ENCODE assay signal across 11 cellular contexts in the genomic region with DNA sequence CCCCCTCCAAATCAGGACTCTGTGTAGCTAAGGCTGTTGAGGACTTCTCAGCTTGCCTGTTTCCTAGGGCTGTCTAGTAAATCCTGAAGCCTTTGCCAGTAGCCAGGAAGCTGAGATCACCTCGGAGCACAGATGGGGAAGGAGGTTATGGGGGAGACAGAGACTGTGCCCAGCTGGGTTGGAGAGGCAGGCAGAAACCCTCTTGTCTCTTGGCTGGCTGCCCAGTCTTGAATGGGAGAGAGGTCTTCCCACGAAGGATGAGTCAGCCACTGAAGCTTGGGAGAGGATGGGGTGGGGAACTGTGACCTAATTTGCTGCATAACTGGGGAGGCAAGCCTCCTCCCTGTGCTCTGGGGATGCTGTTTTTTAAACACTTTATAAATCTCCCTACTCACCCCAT.
A peak's percentile ranks its signal among the peaks of the same experiment; 100 is the strongest.
DNase-seq lines count a peak whose midpoint lies in the region; ATAC-seq, FAIRE-seq and TF ChIP-seq lines count a peak whose summit lies in the region.
"Had no signal": no experiment of that assay in that cellular context is flagged by ENCODE, and none has a peak within 500 bp of the region (broad histone marks: within the 10 kb centered on the region; RNA-seq: fewer than 3 reads in every experiment).

No MANE protein-coding gene starts in this region.

- TF ChIP-seq POLR2A in Peyer's patch (IDR thresholded peaks at IDR 0.05) = no peak

- H3K27ac Mint-ChIP-seq in astrocyte (ENCODE audit: unreplicated experiment) = peak overlapping the region; percentile 82
- H3K27ac Mint-ChIP-seq in effector memory CD8-positive, alpha-beta T cell = no peak overlapping the region

- no peak overlapping the region for H3K4me3 Mint-ChIP-seq in astrocyte (ENCODE audit: unreplicated experiment)
- no peak overlapping the region for H3K4me3 Mint-ChIP-seq in effector memory CD8-positive, alpha-beta T cell

- ATAC-seq in GM21447 (IDR thresholded peaks at IDR 0.05; ENCODE audit: unreplicated experiment) = no peak
- ATAC-seq in effector memory CD8-positive, alpha-beta T cell (replicated peaks) = no peak
- ATAC-seq: body of pancreas, GM12878 had no signal

- H4K20me1 ChIP-seq in astrocyte (ENCODE audit: insufficient read depth, low read length) = no peaks in the 10 kb centered on the region

- no peak overlapping the region for H3K9ac ChIP-seq in astrocyte (ENCODE audit: low read length)

- H3K27ac ChIP-seq in astrocyte (ENCODE audit: low read depth, low read length) = no peak overlapping the region
- H3K27ac ChIP-seq in Peyer's patch = no peak overlapping the region
- H3K27ac ChIP-seq: body of pancreas, spleen had no signal

- H3K4me1 Mint-ChIP-seq in astrocyte (ENCODE audit: low read depth, unreplicated experiment) = peaks cover 25% of the 10 kb centered on the region
- H3K4me1 Mint-ChIP-seq in effector memory CD8-positive, alpha-beta T cell (ENCODE audit: low read depth in 2 of 2) = no peaks in the 10 kb centered on the region

- H3K4me2 ChIP-seq in astrocyte (ENCODE audit: low read length) = peak overlapping the region; percentile 15

- H3K4me1 ChIP-seq in astrocyte (ENCODE audit: insufficient read depth, low read length) (peaks cover 3% of the 10 kb centered on the region), Peyer's patch (no peaks in the 10 kb centered on the region)
- H3K4me1 ChIP-seq: body of pancreas, spleen had no signal

- no peak for TF ChIP-seq CTCF in astrocyte (IDR thresholded peaks at IDR 0.05; ENCODE audit: insufficient read depth, low read depth, low read length)
- no peak for TF ChIP-seq CTCF in Peyer's patch (IDR thresholded peaks at IDR 0.05)

- no peaks in the 10 kb centered on the region for H3K9me3 Mint-ChIP-seq in astrocyte (ENCODE audit: unreplicated experiment)
- H3K9me3 Mint-ChIP-seq in effector memory CD8-positive, alpha-beta T cell = peaks cover 0 to 2% of the 10 kb centered on the region in 2 donors

- H3K9me3 ChIP-seq in astrocyte (ENCODE audit: insufficient read depth, low read depth, low read length) (no peaks in the 10 kb centered on the region), Peyer's patch (no peaks in the 10 kb centered on the region)
- H3K9me3 ChIP-seq: body of pancreas, spleen had no signal

- H3K36me3 ChIP-seq in astrocyte (ENCODE audit: insufficient read depth, low read length) (no peaks in the 10 kb centered on the region), Peyer's patch (no peaks in the 10 kb centered on the region)
- H3K36me3 ChIP-seq: spleen had no signal

- H3K4me3 ChIP-seq in astrocyte (ENCODE audit: insufficient read depth, low read depth, low read length) (no peak overlapping the region), Peyer's patch (no peak overlapping the region)
- H3K4me3 ChIP-seq: body of pancreas, GM12878, spleen had no signal

- H3K27me3 ChIP-seq in astrocyte (ENCODE audit: insufficient read depth, low read length) = no peaks in the 10 kb centered on the region
- H3K27me3 ChIP-seq in Peyer's patch = no peaks in the 10 kb centered on the region
- H3K27me3 ChIP-seq: body of pancreas had no signal

- DNase-seq in H4 (ENCODE audit: low spot score) (peak; percentile 87), NCI-H2196 (lab: John Stamatoyannopoulos, UW; ENCODE audit: unreplicated experiment) (peak; percentile 88), astrocyte (ENCODE audit: low read depth) (peak; percentile 3), nucleus accumbens (lab: John Stamatoyannopoulos, UW) (peak in 52 of 56 donors; percentile 2 to 87 (median 47)), Peyer's patch (no peak), GM19240 (ENCODE audit: insufficient read length, low spot score) (no peak)
- DNase-seq in effector memory CD8-positive, alpha-beta T cell = no peak
- DNase-seq: spleen had no signal

- no peak for FAIRE-seq in astrocyte (lab: Jason Lieb, UNC)
- FAIRE-seq: GM12878 had no signal

- H2AFZ ChIP-seq in astrocyte (ENCODE audit: low read depth, low read length) = no peak overlapping the region

- H3K36me3 Mint-ChIP-seq in astrocyte (ENCODE audit: low read depth, unreplicated experiment) = no peaks in the 10 kb centered on the region
- H3K36me3 Mint-ChIP-seq in effector memory CD8-positive, alpha-beta T cell (ENCODE audit: insufficient read depth) = no peaks in the 10 kb centered on the region

- no peaks in the 10 kb centered on the region for H3K27me3 Mint-ChIP-seq in astrocyte (ENCODE audit: low read depth, unreplicated experiment)
- H3K27me3 Mint-ChIP-seq in effector memory CD8-positive, alpha-beta T cell = no peaks in the 10 kb centered on the region

- no peaks in the 10 kb centered on the region for H3K79me2 ChIP-seq in astrocyte (ENCODE audit: insufficient read depth, low read length)

Comparison
In these comparisons a context has a peak if more than half of its experiments do, and no peak if none do; other contexts are left out.
1. DNase-seq: peak in H4 (single experiment), NCI-H2196 (single experiment), astrocyte (single experiment) and nucleus accumbens (52 of 56); none in Peyer's patch (0 of 3), GM19240 (single experiment) and effector memory CD8-positive, alpha-beta T cell (0 of 3).